In the genomic region with DNA sequence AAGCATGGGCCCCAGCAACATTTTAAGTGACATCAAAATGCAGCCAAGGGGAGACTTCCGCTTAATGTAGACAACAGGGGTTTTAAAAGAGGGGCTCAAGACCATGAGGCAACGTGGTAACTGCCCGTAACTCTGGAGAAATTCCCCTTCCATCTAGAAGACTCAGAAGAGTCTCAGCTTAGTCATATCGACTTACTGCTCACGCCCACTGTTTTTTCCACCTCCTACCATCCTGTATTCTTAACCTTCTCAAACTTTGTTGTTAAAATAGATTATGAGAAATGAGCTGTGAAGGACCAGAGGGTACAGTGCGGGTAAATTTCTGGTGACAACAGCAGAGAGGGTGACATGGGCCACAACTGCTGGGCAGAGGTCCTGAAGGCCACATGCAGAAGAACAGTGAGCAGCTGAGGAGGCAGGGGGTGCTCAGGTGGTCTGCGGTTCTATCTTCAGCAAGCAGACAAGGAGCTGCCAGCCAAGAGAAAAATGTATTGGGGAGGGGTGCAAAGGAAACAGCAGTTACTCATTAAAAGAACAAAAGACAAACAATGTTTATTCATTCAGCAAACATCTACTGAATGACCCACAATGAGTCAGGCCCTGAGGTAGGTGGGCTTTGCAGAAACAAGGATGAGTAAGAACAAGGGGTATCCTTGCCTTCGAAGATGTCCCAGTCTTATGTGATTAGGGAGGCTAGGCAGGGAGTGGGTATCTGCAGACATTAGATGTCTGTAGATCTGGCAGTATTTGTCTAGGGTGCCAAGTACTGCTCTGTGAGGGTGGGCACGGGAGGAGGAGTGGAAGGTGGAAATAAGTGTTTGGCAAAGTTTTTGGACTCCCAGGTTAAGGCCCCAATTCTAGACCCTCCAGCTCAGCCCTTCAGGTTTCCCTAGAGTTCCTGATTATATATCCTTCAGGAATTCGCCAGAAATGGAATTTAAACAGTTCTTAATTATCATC, we compare ENCODE assay signal across 8 cellular contexts.
DNase-seq lines count a peak whose midpoint lies in the region; ATAC-seq and TF ChIP-seq lines count a peak whose summit lies in the region.

No MANE protein-coding gene starts in this region.

- no peak overlapping the region for H3K27ac ChIP-seq in thyroid gland

- H3K9me3 Mint-ChIP-seq in memory B cell: no peaks in the 10 kb centered on the region

- 89 to 96% methylated on average over 10 of the region's 10 CpGs for WGBS in thyroid gland, 2 donors

- peak; percentile 43 for DNase-seq in activated CD4-positive, CD25-positive, alpha-beta regulatory T cell treated with anti-CD3 and anti-CD28 coated beads, Interleukin-2, amount 50 U/mL, for 72 hours
- no peak for DNase-seq in memory B cell (ENCODE audit: low spot score in 2 of 2)
- no peak for DNase-seq in NCI-H1436 (lab: John Stamatoyannopoulos, UW)
- DNase-seq in G401 (ENCODE audit: low spot score): no peak
- DNase-seq in thyroid gland: no peak
- DNase-seq in RKO (ENCODE audit: low spot score): no peak

- ATAC-seq in GM18870 (IDR thresholded peaks at IDR 0.05; ENCODE audit: unreplicated experiment) (peak; percentile 96), HG02870 (IDR thresholded peaks at IDR 0.05; ENCODE audit: unreplicated experiment) (peak; percentile 98), memory B cell (ENCODE audit: low read depth) (peak; percentile 21)

- peaks cover 8% of the 10 kb centered on the region for H3K36me3 Mint-ChIP-seq in memory B cell

- no peaks in the 10 kb centered on the region for H3K27me3 ChIP-seq in thyroid gland

- no peaks in the 10 kb centered on the region for H3K27me3 Mint-ChIP-seq in memory B cell

- in situ Hi-C loops in G401 (cut with HindIII; ENCODE audit: low sequenced_read_pairs): no loop called here

- no peak overlapping the region for H3K4me3 ChIP-seq in thyroid gland (replicated peaks in 1 of 3)

- H3K27ac Mint-ChIP-seq in memory B cell: peak overlapping the region; percentile 56

- peaks cover 2 to 18% of the 10 kb centered on the region in 2 donors for H3K4me1 ChIP-seq in thyroid gland

- no peaks in the 10 kb centered on the region for H3K36me3 ChIP-seq in thyroid gland

- H3K4me1 Mint-ChIP-seq in memory B cell: peaks cover 11% of the 10 kb centered on the region

- no peak overlapping the region for H3K4me3 Mint-ChIP-seq in memory B cell

- H3K9me3 ChIP-seq in thyroid gland: no peaks in the 10 kb centered on the region

- TF ChIP-seq CTCF in thyroid gland (IDR thresholded peaks at IDR 0.05): no peak

- TF ChIP-seq POLR2A in thyroid gland (IDR thresholded peaks at IDR 0.05): no peak

- intact Hi-C loops in thyroid gland (cut with DNase I): no loop called here

Comparison
In these comparisons a context has a peak if more than half of its experiments do, and no peak if none do; other contexts are left out.
1. ATAC-seq: peak in every context shown above with its lines; median percentile 98 in HG02870; 96 in GM18870; 21 in memory B cell.